In genomic region chr12:48123169-48123568, GRCh38 we compare ENCODE assay signal across 25 cellular contexts.
"Had no signal": no experiment of that assay in that cellular context is flagged by ENCODE, and none has a peak within 500 bp of the region (broad histone marks: within the 10 kb centered on the region; RNA-seq: fewer than 3 reads in every experiment).

No MANE protein-coding gene starts in this region.

- FAIRE-seq: keratinocyte, small intestine had no signal

- H3K36me3 ChIP-seq: colonic mucosa, prostate gland, thyroid gland had no signal

- ATAC-seq: gastroesophageal sphincter; left lung; natural killer cell treated with Interleukin-12 subunit alpha and Interleukin-12 subunit beta and Interleukin-15 and Interleukin-18, amount 100 ng/mL, for 72 hours; stimulated activated naive B cell treated with anti-CD40 and anti-IgM and Interleukin-4, amounts not matched to agents 10 μg/mL and 1 μg/mL and 100 μg/mL, for 72 hours had no signal

- H3K4me1 ChIP-seq: prostate gland had no signal

- H3K27me3 ChIP-seq: colonic mucosa, gastroesophageal sphincter, left lung, thyroid gland, vagina had no signal

- H3K9me3 ChIP-seq: colonic mucosa, gastroesophageal sphincter, left lung, mucosa of descending colon, prostate gland, thyroid gland, vagina had no signal

- DNase-seq: central memory CD4-positive, alpha-beta T cell; effector CD8-positive, alpha-beta T cell; endodermal cell; foreskin fibroblast; glutamatergic neuron; left lung; mesenchymal stem cell; naive B cell; right cardiac atrium; stimulated activated CD4-positive, alpha-beta T cell treated with anti-CD3 and anti-CD28 coated beads, Interleukin-15, amount 100 ng/mL, for 24 hours; stimulated activated CD4-positive, alpha-beta T cell treated with anti-CD3 and anti-CD28 coated beads, Interleukin-2, amount 100 ng/mL, for 48 hours; stimulated activated naive B cell treated with anti-CD40 and anti-IgM and Interleukin-4, amounts not matched to agents 10 μg/mL and 1 μg/mL and 100 μg/mL, for 72 hours; thyroid gland; trophoblast cell had no signal

- H3K27ac ChIP-seq: colonic mucosa, epithelial cell of prostate, gastroesophageal sphincter, left lung, parathyroid adenoma, prostate gland, thyroid gland, vagina had no signal

- H3K4me3 ChIP-seq: colonic mucosa, gastroesophageal sphincter, left lung, lung, mucosa of descending colon, prostate gland, thyroid gland, vagina had no signal
